22 cellular contexts compared by ENCODE assay signal in genomic region chr12:111653596-111653995, GRCh38.
"Had no signal": no experiment of that assay in that cellular context is flagged by ENCODE, and none has a peak within 500 bp of the region (broad histone marks: within the 10 kb centered on the region; RNA-seq: fewer than 3 reads in every experiment).

No MANE protein-coding gene starts in this region.

- H3K27ac Mint-ChIP-seq: memory B cell; nephron; stimulated activated naive B cell treated with anti-CD40 and anti-IgM and Interleukin-4, amounts not matched to agents 10 μg/mL and 1 μg/mL and 100 μg/mL, for 72 hours had no signal

- ATAC-seq: esophagus mucosa; heart right ventricle; left lobe of liver; psoas muscle; right lobe of liver; stimulated activated naive B cell treated with anti-CD40 and anti-IgM and Interleukin-4, amounts not matched to agents 10 μg/mL and 1 μg/mL and 100 μg/mL, for 72 hours; stimulated activated naive CD8-positive, alpha-beta T cell treated with anti-CD3 and anti-CD28 coated beads, Interleukin-15, amount 100 ng/mL, for 72 hours had no signal

- DNase-seq: effector CD8-positive, alpha-beta T cell; heart right ventricle; kidney glomerular epithelial cell; naive B cell; psoas muscle; retina; right lobe of liver; spleen; stimulated activated CD4-positive, alpha-beta T cell treated with anti-CD3 and anti-CD28 coated beads, Interleukin-15, amount 100 ng/mL, for 24 hours; stimulated activated CD4-positive, alpha-beta T cell treated with anti-CD3 and anti-CD28 coated beads, Interleukin-1b, Interleukin-23, amount 100 ng/mL, for 48 hours; stimulated activated CD4-positive, alpha-beta T cell treated with anti-CD3 and anti-CD28 coated beads, Interleukin-4, amount 100 ng/mL, for 24 hours; stimulated activated naive B cell treated with anti-CD40 and anti-IgM and Interleukin-4, amounts not matched to agents 10 μg/mL and 1 μg/mL and 100 μg/mL, for 72 hours; stimulated activated naive CD8-positive, alpha-beta T cell treated with anti-CD3 and anti-CD28 coated beads, Interleukin-15, amount 100 ng/mL, for 72 hours; thyroid gland; upper lobe of left lung; uterus had no signal

- H3K4me3 Mint-ChIP-seq: memory B cell; naive B cell; nephron; stimulated activated naive B cell treated with anti-CD40 and anti-IgM and Interleukin-4, amounts not matched to agents 10 μg/mL and 1 μg/mL and 100 μg/mL, for 72 hours; stimulated activated naive CD8-positive, alpha-beta T cell treated with anti-CD3 and anti-CD28 coated beads, Interleukin-15, amount 100 ng/mL, for 72 hours had no signal

- H3K27me3 Mint-ChIP-seq: memory B cell; naive B cell; stimulated activated naive B cell treated with anti-CD40 and anti-IgM and Interleukin-4, amounts not matched to agents 10 μg/mL and 1 μg/mL and 100 μg/mL, for 72 hours; stimulated activated naive CD8-positive, alpha-beta T cell treated with anti-CD3 and anti-CD28 coated beads, Interleukin-15, amount 100 ng/mL, for 72 hours had no signal

- H3K4me1 Mint-ChIP-seq: memory B cell; nephron; stimulated activated naive CD8-positive, alpha-beta T cell treated with anti-CD3 and anti-CD28 coated beads, Interleukin-15, amount 100 ng/mL, for 72 hours had no signal

- H3K27ac ChIP-seq: coronary artery, heart right ventricle, parathyroid adenoma, psoas muscle, right lobe of liver, spleen, thyroid gland, upper lobe of left lung, uterus had no signal

- H3K9me3 Mint-ChIP-seq: memory B cell; naive B cell; nephron; stimulated activated naive B cell treated with anti-CD40 and anti-IgM and Interleukin-4, amounts not matched to agents 10 μg/mL and 1 μg/mL and 100 μg/mL, for 72 hours; stimulated activated naive CD8-positive, alpha-beta T cell treated with anti-CD3 and anti-CD28 coated beads, Interleukin-15, amount 100 ng/mL, for 72 hours had no signal
